Comparison of ENCODE assay signal across 7 cellular contexts in genomic region chr3:15108082-15108545, GRCh38. TPM values are rescaled to one million over a fixed set of nuclear protein-coding genes. Genes with fewer than 3 reads are reported as not detected.
DNase-seq lines count a peak whose midpoint lies in the region; ATAC-seq and TF ChIP-seq lines count a peak whose summit lies in the region.

No MANE protein-coding gene starts in this region.

- H3K4ac ChIP-seq in mesenchymal stem cell (ENCODE audit: low read depth in 1 of 2, low read length in 2 of 2): no peak overlapping the region

- no peak overlapping the region for H3K4me3 ChIP-seq in mesenchymal stem cell (ENCODE audit: insufficient read depth in 1 of 2, low read depth in 1 of 2, low read length in 2 of 2)

- no peaks in the 10 kb centered on the region for H3K79me1 ChIP-seq in mesenchymal stem cell (replicated peaks; ENCODE audit: low read length, poor library complexity, severe bottlenecking)

- H2BK15ac ChIP-seq in mesenchymal stem cell (ENCODE audit: low read depth, poor library complexity, severe bottlenecking): no peak overlapping the region

- no peak overlapping the region for H4K8ac ChIP-seq in mesenchymal stem cell (ENCODE audit: low read length)

- no peak overlapping the region for H2BK5ac ChIP-seq in mesenchymal stem cell (ENCODE audit: low read depth, low read length, poor library complexity, severe bottlenecking)

- H3K9me3 ChIP-seq in mesenchymal stem cell (ENCODE audit: control insufficient read depth, low read length): no peaks in the 10 kb centered on the region

- H3K9ac ChIP-seq in mesenchymal stem cell (ENCODE audit: low read length): no peak overlapping the region

- no peak overlapping the region for H3K18ac ChIP-seq in mesenchymal stem cell (ENCODE audit: low read depth in 1 of 2, low read length in 2 of 2)

- DNase-seq in GM13976 (ENCODE audit: low spot score) (peak; percentile 88), NCI-H526 (lab: John Stamatoyannopoulos, UW) (peak; percentile 52 to 82), mesenchymal stem cell (peak; percentile 70)
- peak; percentile 63 for DNase-seq in activated CD4-positive, alpha-beta T cell treated with anti-CD3 and anti-CD28 coated beads, Interleukin-2, amount 50 U/mL, for 4 hours
- DNase-seq in effector CD8-positive, alpha-beta T cell (lab: John Stamatoyannopoulos, UW): peak; percentile 52
- peak; percentile 63 for DNase-seq in stimulated activated CD8-positive, alpha-beta memory T cell treated with anti-CD3 and anti-CD28 coated beads, Interleukin-15, amount 100 ng/mL, for 24 hours (ENCODE audit: low read depth)

- no peak overlapping the region for H3K4me2 ChIP-seq in mesenchymal stem cell (ENCODE audit: low read length, poor library complexity, severe bottlenecking)

- H2AFZ ChIP-seq in mesenchymal stem cell (ENCODE audit: low read depth, low read length): no peak overlapping the region

- peak; percentile 89 for TF ChIP-seq CTCF in GM13976 (IDR thresholded peaks at IDR 0.05; ENCODE audit: borderline replicate concordance, control extremely low read depth, extremely low read depth, insufficient read depth, missing control alignments)

- H2BK12ac ChIP-seq in mesenchymal stem cell (ENCODE audit: low read length in 2 of 2): no peak overlapping the region

- peaks cover 0 to 11% of the 10 kb centered on the region in 2 experiments for H3K27me3 ChIP-seq in mesenchymal stem cell (ENCODE audit: control insufficient read depth in 1 of 2, insufficient read depth in 1 of 2, low read length in 2 of 2)

- H3K14ac ChIP-seq in mesenchymal stem cell (ENCODE audit: low read length in 2 of 2): no peak overlapping the region

- H2AK5ac ChIP-seq in mesenchymal stem cell (ENCODE audit: low read length, severe bottlenecking): no peak overlapping the region

- in situ Hi-C loops in GM13976 (cut with MboI; ENCODE audit: low sequenced_read_pairs, unreplicated experiment): no loop called here

- peaks cover 2% of the 10 kb centered on the region for H3K4me1 ChIP-seq in mesenchymal stem cell (ENCODE audit: control insufficient read depth, insufficient read depth, low read depth, low read length)

- H3K23ac ChIP-seq in mesenchymal stem cell (ENCODE audit: low read length in 2 of 2): peak overlapping the region in 1 of 2 experiments; percentile 14

- no peaks in the 10 kb centered on the region for H3K36me3 ChIP-seq in mesenchymal stem cell (ENCODE audit: control insufficient read depth in 1 of 2, insufficient read depth in 2 of 2, low read depth in 1 of 2, low read length in 2 of 2)

- H2BK120ac ChIP-seq in mesenchymal stem cell (ENCODE audit: low read depth, low read length): no peak overlapping the region

- ATAC-seq in HG02938 (IDR thresholded peaks at IDR 0.05; ENCODE audit: unreplicated experiment): peak; percentile 77

- no peak overlapping the region for H4K91ac ChIP-seq in mesenchymal stem cell (ENCODE audit: low read length)

- WGBS in mesenchymal stem cell: 23% methylated on average over 11 of the region's 11 CpGs

- H3K27ac ChIP-seq in mesenchymal stem cell (ENCODE audit: low read length, poor library complexity, severe bottlenecking): no peak overlapping the region

RNA-seq across cellular contexts. Expression of gene RBSN, which starts 9.2 kb away (rescaled TPM):
- polyA plus RNA-seq in mesenchymal stem cell (2013, experiment 1 of 2): 9.1 TPM
- 9.0 TPM for polyA plus RNA-seq in mesenchymal stem cell (2013, experiment 2 of 2)

RNA-seq across cellular contexts. Expression of gene MRPS25, which starts 43.0 kb away (rescaled TPM):
- polyA plus RNA-seq in mesenchymal stem cell (2013, experiment 1 of 2): 18.8 TPM
- 19.4 TPM for polyA plus RNA-seq in mesenchymal stem cell (2013, experiment 2 of 2)
